ENCODE assay signal across 20 cellular contexts in genomic region chr7:113831509-113831908, GRCh38.
DNase-seq lines count a peak whose midpoint lies in the region; ATAC-seq, FAIRE-seq and TF ChIP-seq lines count a peak whose summit lies in the region.
"Had no signal": no experiment of that assay in that cellular context is flagged by ENCODE, and none has a peak within 500 bp of the region (broad histone marks: within the 10 kb centered on the region; RNA-seq: fewer than 3 reads in every experiment).

No MANE protein-coding gene starts in this region.

- no peak for ATAC-seq in PC-3
- ATAC-seq in pancreas = peak in 1 of 4 donors; percentile 32
- ATAC-seq in GM18870 (IDR thresholded peaks at IDR 0.05; ENCODE audit: unreplicated experiment) = no peak
- ATAC-seq: activated T-helper 17 cell treated with anti-CD3 and anti-CD28 coated beads, Interleukin-2, amount 50 U/mL, for 72 hours; natural killer cell treated with Interleukin-12 subunit alpha and Interleukin-12 subunit beta and Interleukin-15 and Interleukin-18, amount 100 ng/mL, for 72 hours; WTC11 had no signal

- CTCF ChIA-PET in PC-3 (lab: Charles Lee) = no interaction called here

- H3K4me3 ChIP-seq in PC-3 (ENCODE audit: low read length) (no peak overlapping the region), pancreas (no peak overlapping the region)
- H3K4me3 ChIP-seq: Peyer's patch, right atrium auricular region, suprapubic skin had no signal

- H3K9ac ChIP-seq in PC-3 (ENCODE audit: low read length) = no peak overlapping the region

- FAIRE-seq in pancreas (lab: Jason Lieb, UNC) = peak; percentile 82
- FAIRE-seq: GM18507 had no signal

- H3K9me2 ChIP-seq in PC-3 (replicated peaks; ENCODE audit: low read length) = no peaks in the 10 kb centered on the region

- intact Hi-C loops in PC-3 (cut with micrococcal nuclease) = no loop called here
- intact Hi-C loops in pancreas (cut with DNase I) = no loop called here

- DNase-seq in HCEC 1CT = peak; percentile 7
- peak; percentile 10 for DNase-seq in PC-3
- peak; percentile 30 for DNase-seq in fibroblast of peridontal ligament (ENCODE audit: extremely low read depth)
- DNase-seq in pancreas = no peak
- DNase-seq in NCI-H187 (lab: John Stamatoyannopoulos, UW) = no peak
- DNase-seq in NCI-H1436 (lab: John Stamatoyannopoulos, UW) = no peak
- DNase-seq: activated CD8-positive, alpha-beta memory T cell treated with anti-CD3 and anti-CD28 coated beads for 24 hours; amygdala; dermis blood vessel endothelial cell; Kasumi-1; NCI-H524; Peyer's patch; stimulated activated CD4-positive, alpha-beta T cell treated with anti-CD3 and anti-CD28 coated beads, Interleukin-2, amount 100 ng/mL, for 24 hours had no signal

- no peak overlapping the region for H2AFZ ChIP-seq in PC-3 (ENCODE audit: low read length)

- TF ChIP-seq CTCF in PC-3 (conservative IDR thresholded peaks at IDR 0.05; ENCODE audit: low read depth, low read length) (no peak), pancreas (IDR thresholded peaks at IDR 0.05) (no peak)

- no peaks in the 10 kb centered on the region for H3F3A ChIP-seq in PC-3 (ENCODE audit: low read length, unreplicated experiment)

- H3K4me1 ChIP-seq in PC-3 (ENCODE audit: insufficient read depth, low read length) = no peaks in the 10 kb centered on the region
- H3K4me1 ChIP-seq in pancreas = no peaks in the 10 kb centered on the region
- H3K4me1 ChIP-seq: Peyer's patch, suprapubic skin had no signal

- no peaks in the 10 kb centered on the region for H3K9me3 ChIP-seq in PC-3 (ENCODE audit: low read length)
- no peaks in the 10 kb centered on the region for H3K9me3 ChIP-seq in pancreas
- H3K9me3 ChIP-seq: Peyer's patch, right atrium auricular region, suprapubic skin had no signal

- POLR2A ChIA-PET in PC-3 (lab: Charles Lee; ENCODE audit: unreplicated experiment) = no interaction called here

- H3K36me3 ChIP-seq in PC-3 (ENCODE audit: low read depth, low read length) (no peaks in the 10 kb centered on the region), pancreas (no peaks in the 10 kb centered on the region)
- H3K36me3 ChIP-seq: Peyer's patch, right atrium auricular region, suprapubic skin had no signal

- WGBS in pancreas, 2 donors = 17 to 21% methylated on average over 1 of the region's 1 CpG

- H4K20me1 ChIP-seq in PC-3 (ENCODE audit: low read length) = no peaks in the 10 kb centered on the region

- no peak overlapping the region for H3K4me2 ChIP-seq in PC-3 (ENCODE audit: low read length)

- H3K27ac ChIP-seq in PC-3 (ENCODE audit: low read length) (no peak overlapping the region), pancreas (no peak overlapping the region)
- H3K27ac ChIP-seq: Peyer's patch, right atrium auricular region, suprapubic skin had no signal

- H3K27me3 ChIP-seq in PC-3 (ENCODE audit: low read length) (no peaks in the 10 kb centered on the region), pancreas (no peaks in the 10 kb centered on the region)
- H3K27me3 ChIP-seq: Peyer's patch, right atrium auricular region, suprapubic skin had no signal

- BruUV-seq in PC-3 (replicated peaks; lab: Mats Ljungman, UMichigan) = no TSS peak

- no peaks in the 10 kb centered on the region for H3K79me2 ChIP-seq in PC-3 (ENCODE audit: low read length)

Comparison
In these comparisons a context has a peak if more than half of its experiments do, and no peak if none do; other contexts are left out.
1. DNase-seq: peak in HCEC 1CT (single experiment), PC-3 (single experiment) and fibroblast of peridontal ligament (single experiment); none in pancreas (0 of 6), NCI-H187 (0 of 2) and NCI-H1436 (single experiment).